8 cellular contexts compared by ENCODE assay signal in genomic region chr20:34538671-34539123, GRCh38. TPM values are rescaled to one million over a fixed set of nuclear protein-coding genes. Genes with fewer than 3 reads are reported as not detected.
DNase-seq lines count a peak whose midpoint lies in the region; ATAC-seq and TF ChIP-seq lines count a peak whose summit lies in the region.

No MANE protein-coding gene starts in this region.

- H3K9me3 ChIP-seq in osteoblast (ENCODE audit: low read depth, low read length): no peaks in the 10 kb centered on the region

- no peak overlapping the region for H3K4me3 ChIP-seq in osteoblast (ENCODE audit: insufficient read depth, low read length)

- peak; percentile 95 for TF ChIP-seq CTCF in osteoblast (IDR thresholded peaks at IDR 0.05; ENCODE audit: extremely low read depth, low read depth, low read length)

- no peaks in the 10 kb centered on the region for H3K27me3 ChIP-seq in osteoblast (ENCODE audit: insufficient read depth, low read length)

- H3K4me1 ChIP-seq in osteoblast (ENCODE audit: insufficient read depth, low read length): no peaks in the 10 kb centered on the region

- no peak overlapping the region for H3K4me2 ChIP-seq in osteoblast (ENCODE audit: insufficient read depth, low read length)

- DNase-seq in NCI-H524 (lab: John Stamatoyannopoulos, UW): peak; percentile 13 to 54
- DNase-seq in NCI-H524 treated with DMSO at 0.1 percent for 48 hours (lab: John Stamatoyannopoulos, UW): no peak
- DNase-seq in NCI-H82 treated with DMSO at 0.1 percent for 48 hours (lab: John Stamatoyannopoulos, UW; ENCODE audit: unreplicated experiment): peak; percentile 22
- peak; percentile 81 for DNase-seq in activated CD8-positive, alpha-beta memory T cell treated with anti-CD3 and anti-CD28 coated beads, Interleukin-2, amount 50 U/mL, for 48 hours
- peak; percentile 66 for DNase-seq in fibroblast of gingiva (ENCODE audit: low read depth)
- peak; percentile 44 for DNase-seq in osteoblast (ENCODE audit: insufficient read length, low spot score, missing footprints)

- H3K27ac ChIP-seq in osteoblast (ENCODE audit: low read depth, low read length): no peak overlapping the region

- H4K20me1 ChIP-seq in osteoblast (ENCODE audit: insufficient read depth, low read length): peaks cover 21% of the 10 kb centered on the region

- ATAC-seq in HG03280 (IDR thresholded peaks at IDR 0.05; ENCODE audit: unreplicated experiment) (no peak), HG02588 (IDR thresholded peaks at IDR 0.05; ENCODE audit: unreplicated experiment) (no peak)

- H2AFZ ChIP-seq in osteoblast (ENCODE audit: low read length): no peak overlapping the region

- peaks cover 74% of the 10 kb centered on the region for H3K36me3 ChIP-seq in osteoblast (ENCODE audit: insufficient read depth, low read length)

- H3K79me2 ChIP-seq in osteoblast (ENCODE audit: insufficient read depth, low read length): peaks cover 6% of the 10 kb centered on the region

RNA-seq across cellular contexts. Expression of gene MAP1LC3A, which starts 19.8 kb away (rescaled TPM):
- 24.8 and 29.7 TPM in 2 replicates for total RNA-seq in osteoblast

RNA-seq across cellular contexts. Expression of gene DYNLRB1, which starts 22.5 kb away (rescaled TPM):
- total RNA-seq in osteoblast: 51.0 and 51.6 TPM in 2 replicates
